7 cellular contexts compared by ENCODE assay signal in genomic region chr22:23573701-23574235, GRCh38. TPM values are rescaled to one million over a fixed set of nuclear protein-coding genes. Genes with fewer than 3 reads are reported as not detected.
"Had no signal": no experiment of that assay in that cellular context is flagged by ENCODE, and none has a peak within 500 bp of the region (broad histone marks: within the 10 kb centered on the region; RNA-seq: fewer than 3 reads in every experiment).

No MANE protein-coding gene starts in this region.

RNA-seq across cellular contexts. Expression of gene IGLL1, which starts 6.3 kb away (rescaled TPM):
- total RNA-seq: GM23248, H4, H7, HepG2, HFFc6, HT1080 had no signal
- polyA plus RNA-seq: GM23248, HepG2, IgD-negative memory B cell had no signal

RNA-seq across cellular contexts. Expression of gene DRICH1, which starts 58.4 kb away (rescaled TPM):
- total RNA-seq: GM23248, H4, H7 had no signal
- polyA plus RNA-seq: GM23248, IgD-negative memory B cell had no signal
